8 cellular contexts compared by ENCODE assay signal in genomic region chr2:17538844-17539554, GRCh38. TPM values are rescaled to one million over a fixed set of nuclear protein-coding genes. Genes with fewer than 3 reads are reported as not detected.
DNase-seq lines count a peak whose midpoint lies in the region; ATAC-seq, FAIRE-seq and TF ChIP-seq lines count a peak whose summit lies in the region.

No MANE protein-coding gene starts in this region.

- H3K27ac ChIP-seq in mammary epithelial cell (ENCODE audit: insufficient read depth, low read depth, low read length) (peak overlapping the region; percentile 95), keratinocyte (ENCODE audit: control insufficient read depth, insufficient read depth, low read length) (peak overlapping the region; percentile 94), suprapubic skin (peak overlapping the region; percentile 86)

- H3K9ac ChIP-seq in mammary epithelial cell (ENCODE audit: insufficient read depth, low read length) (peak overlapping the region; percentile 95), keratinocyte (ENCODE audit: control insufficient read depth, extremely low read depth, insufficient read depth, low read length) (peak overlapping the region; percentile 90)

- in situ Hi-C loops in mammary epithelial cell (cut with MboI; ENCODE audit: low sequenced_read_pairs in 2 of 2) = loop anchor here in 1 of 2 donors (10.0 kb wide), 1 partner anchor 64 kb away; no protein-coding TSS in a partner anchor

- H3K79me2 ChIP-seq in mammary epithelial cell (ENCODE audit: insufficient read depth, low read length) = peaks cover 30% of the 10 kb centered on the region
- peaks cover 11% of the 10 kb centered on the region for H3K79me2 ChIP-seq in keratinocyte (ENCODE audit: control insufficient read depth, insufficient read depth, low read length)

- TF ChIP-seq CTCF in mammary epithelial cell (conservative IDR thresholded peaks at IDR 0.05 in 1 of 2, IDR thresholded peaks at IDR 0.05 in 1 of 2; ENCODE audit: extremely low read depth in 1 of 2, insufficient read depth in 1 of 2, low read depth in 1 of 2, low read length in 2 of 2) (no peak), keratinocyte (optimal IDR thresholded peaks at IDR 0.05 in 1 of 3, IDR thresholded peaks at IDR 0.05 in 1 of 3, conservative IDR thresholded peaks at IDR 0.05 in 1 of 3; ENCODE audit: extremely low read depth in 1 of 3, insufficient read depth in 2 of 3, low read length in 3 of 3) (no peak), suprapubic skin (IDR thresholded peaks at IDR 0.05) (no peak), GM10266 (IDR thresholded peaks at IDR 0.05; ENCODE audit: control insufficient read depth, insufficient read depth, low read depth, missing control alignments) (no peak)

- WGBS in mammary epithelial cell (ENCODE audit: low coverage, missing lambda C conversion rate) = 1% methylated on average over 30 of the region's 52 CpGs
- WGBS in suprapubic skin = 2% methylated on average over 21 of the region's 52 CpGs

- intact Hi-C loops in mammary epithelial cell (cut with micrococcal nuclease) = loop anchor here (1.0 to 2.0 kb wide), 5 partner anchors 62 to 766 kb away; no protein-coding TSS in a partner anchor

- H3K4me3 ChIP-seq in mammary epithelial cell (replicated peaks in 1 of 3; ENCODE audit: insufficient read depth in 1 of 3, low read depth in 2 of 3, low read length in 3 of 3) (peak overlapping the region; percentile 56 to 85 (median 72)), keratinocyte (ENCODE audit: control insufficient read depth in 2 of 3, extremely low read depth in 1 of 3, insufficient read depth in 2 of 3, low read depth in 1 of 3, low read length in 3 of 3) (peak overlapping the region; percentile 54 to 90 (median 70)), suprapubic skin (peak overlapping the region; percentile 65)

- no peak for TF ChIP-seq POLR2A in suprapubic skin (IDR thresholded peaks at IDR 0.05)

- TSS peak; percentile 56 for BruUV-seq in mammary epithelial cell (replicated peaks; lab: Mats Ljungman, UMichigan)

- FAIRE-seq in keratinocyte (lab: Jason Lieb, UNC) = peak; percentile 64

- peaks cover 2% of the 10 kb centered on the region for H3K9me1 ChIP-seq in keratinocyte (ENCODE audit: control insufficient read depth, extremely low read depth, insufficient read depth, low read length)

- H3K4me1 ChIP-seq in mammary epithelial cell (ENCODE audit: insufficient read depth, low read length) = peaks cover 32% of the 10 kb centered on the region
- peaks cover 41% of the 10 kb centered on the region for H3K4me1 ChIP-seq in keratinocyte (ENCODE audit: control insufficient read depth, extremely low read depth, insufficient read depth, low read length)
- peaks cover 32% of the 10 kb centered on the region for H3K4me1 ChIP-seq in suprapubic skin

- H3K4me2 ChIP-seq in mammary epithelial cell (ENCODE audit: insufficient read depth, low read depth, low read length) = peak overlapping the region; percentile 93
- peak overlapping the region; percentile 94 for H3K4me2 ChIP-seq in keratinocyte (ENCODE audit: control insufficient read depth, extremely low read depth, insufficient read depth, low read depth, low read length)

- H2AFZ ChIP-seq in mammary epithelial cell (ENCODE audit: low read depth, low read length) = peak overlapping the region; percentile 94
- H2AFZ ChIP-seq in keratinocyte (ENCODE audit: control insufficient read depth, low read length) = peak overlapping the region; percentile 69

- peak; percentile 29 for DNase-seq in DMS 273 treated with DMSO at 0.1 percent for 48 hours (lab: John Stamatoyannopoulos, UW)
- DNase-seq in NCI-H1930 (lab: John Stamatoyannopoulos, UW) = peak; percentile 47 to 58
- peak; percentile 95 for DNase-seq in mammary epithelial cell
- DNase-seq in keratinocyte (ENCODE audit: low read depth, low spot score) = peak; percentile 62
- DNase-seq in suprapubic skin (ENCODE audit: low spot score in 2 of 2) = peak in 1 of 2 donors; percentile 79
- DNase-seq in GM10266 (ENCODE audit: extremely low spot score) = no peak

- ATAC-seq in GM21576 (IDR thresholded peaks at IDR 0.05; ENCODE audit: unreplicated experiment) = peak; percentile 68
- no peak for ATAC-seq in HG02970 (IDR thresholded peaks at IDR 0.05; ENCODE audit: low FRiP score, unreplicated experiment)

- no peak for TF ChIP-seq EP300 in suprapubic skin (IDR thresholded peaks at IDR 0.05)

- H3K9me3 ChIP-seq in mammary epithelial cell (replicated peaks; ENCODE audit: insufficient read depth, low read length) (no peaks in the 10 kb centered on the region), keratinocyte (ENCODE audit: control insufficient read depth, low read depth, low read length) (no peaks in the 10 kb centered on the region), suprapubic skin (no peaks in the 10 kb centered on the region)

- H4K20me1 ChIP-seq in mammary epithelial cell (ENCODE audit: insufficient read depth, low read length) (no peaks in the 10 kb centered on the region), keratinocyte (ENCODE audit: control insufficient read depth, extremely low read depth, insufficient read depth, low read length) (no peaks in the 10 kb centered on the region)

- dilution Hi-C loops in mammary epithelial cell (cut with HindIII; ENCODE audit: low sequenced_read_pairs) (no loop called here), keratinocyte (cut with MboI; ENCODE audit: extremely low pct_ligation_motif_present, low sequenced_read_pairs) (no loop called here)

- CTCF ChIA-PET in mammary epithelial cell (lab: Charles Lee; ENCODE audit: low non-redundant PET) = interaction anchor here (0.6 kb wide), 1 partner anchor 132 kb away, joined by 4 read pairs; no protein-coding TSS in a partner anchor

- no peaks in the 10 kb centered on the region for H3K27me3 ChIP-seq in mammary epithelial cell (ENCODE audit: insufficient read depth, low read length)
- no peaks in the 10 kb centered on the region for H3K27me3 ChIP-seq in keratinocyte (ENCODE audit: control insufficient read depth, extremely low read depth, insufficient read depth, low read length)
- peaks cover 26% of the 10 kb centered on the region for H3K27me3 ChIP-seq in suprapubic skin

- H3K36me3 ChIP-seq in mammary epithelial cell (ENCODE audit: insufficient read depth, low read length) = no peaks in the 10 kb centered on the region
- H3K36me3 ChIP-seq in keratinocyte (ENCODE audit: control insufficient read depth in 2 of 2, extremely low read depth in 1 of 2, insufficient read depth in 2 of 2, low read length in 2 of 2) = no peaks in the 10 kb centered on the region
- no peaks in the 10 kb centered on the region for H3K36me3 ChIP-seq in suprapubic skin

RNA-seq across cellular contexts. Expression of gene VSNL1, which starts 1.5 kb away (rescaled TPM):
- 10 to 100 TPM; 15.7 to 20.0 TPM for total RNA-seq in mammary epithelial cell
- polyA plus RNA-seq in mammary epithelial cell = 40.4 TPM
- 15.3 TPM for polyA minus RNA-seq in mammary epithelial cell
- 18.4 to 41.1 TPM (median 32.1 TPM) in 3 replicates for polyA plus RNA-seq in keratinocyte
- polyA plus RNA-seq in keratinocyte (2011; ENCODE audit: low read depth) = 27.0 TPM
- polyA plus RNA-seq in keratinocyte (2011; cell fraction: cytosol; rRNA removed) = 27.3 and 29.6 TPM in 2 replicates
- polyA plus RNA-seq in keratinocyte (2011; cell fraction: nucleus; rRNA removed) = 16.4 and 21.3 TPM in 2 replicates
- 11.3 and 13.0 TPM in 2 replicates for polyA plus RNA-seq in keratinocyte (2012; ENCODE audit: low replicate concordance)
- 16.4 to 29.2 TPM (median 19.6 TPM) in 3 replicates for polyA minus RNA-seq in keratinocyte
- 7.3 TPM for polyA minus RNA-seq in keratinocyte (2011; cell fraction: cytosol; rRNA and poly(A)+ RNA removed)
- 5.1 and 12.9 TPM in 2 replicates for polyA minus RNA-seq in keratinocyte (2011; cell fraction: nucleus; rRNA and poly(A)+ RNA removed)
- total RNA-seq in suprapubic skin = 10 to 100 TPM in 3 of 4 donors, 1 to 10 TPM in 1; 6.0 to 18.8 (median 15.2) TPM

RNA-seq across cellular contexts. Expression of gene RAD51AP2, which starts 20.8 kb away (rescaled TPM):
- under 1 TPM; 0.17 to 0.24 TPM for total RNA-seq in mammary epithelial cell
- polyA plus RNA-seq in mammary epithelial cell = 0.02 TPM
- polyA minus RNA-seq in mammary epithelial cell = not detected
- polyA plus RNA-seq in keratinocyte = 0.01 to 0.12 TPM (median 0.12 TPM) in 3 replicates
- 0.27 TPM for polyA plus RNA-seq in keratinocyte (2011; ENCODE audit: low read depth)
- polyA plus RNA-seq in keratinocyte (2011; cell fraction: cytosol; rRNA removed) = not detected in 2 replicates
- polyA plus RNA-seq in keratinocyte (2011; cell fraction: nucleus; rRNA removed) = 0.23 and 0.34 TPM in 2 replicates
- 0.14 TPM in 1 of 2 replicates, not detected in the other for polyA plus RNA-seq in keratinocyte (2012; ENCODE audit: low replicate concordance)
- polyA minus RNA-seq in keratinocyte = 0.03 TPM in 1 of 3 replicates, not detected in the others
- not detected for polyA minus RNA-seq in keratinocyte (2011; cell fraction: cytosol; rRNA and poly(A)+ RNA removed)
- 0.31 TPM in 1 of 2 replicates, not detected in the other for polyA minus RNA-seq in keratinocyte (2011; cell fraction: nucleus; rRNA and poly(A)+ RNA removed)
- total RNA-seq in suprapubic skin = under 1 TPM in 3 of 4 donors, not detected in 1; 0.11 to 0.89 (median 0.18) TPM
